25 cellular contexts compared by ENCODE assay signal in genomic region chr2:230972046-230972445, GRCh38. TPM values are rescaled to one million over a fixed set of nuclear protein-coding genes. Genes with fewer than 3 reads are reported as not detected.
"Had no signal": no experiment of that assay in that cellular context is flagged by ENCODE, and none has a peak within 500 bp of the region (broad histone marks: within the 10 kb centered on the region; RNA-seq: fewer than 3 reads in every experiment).

No MANE protein-coding gene starts in this region.

- H3K9me3 ChIP-seq: gastrocnemius medialis, heart right ventricle, tibial artery, upper lobe of left lung, uterus had no signal

- H3K4me3 ChIP-seq: dorsolateral prefrontal cortex, gastrocnemius medialis, heart right ventricle, tibial artery, upper lobe of left lung, uterus had no signal

- H3K4me1 ChIP-seq: gastrocnemius medialis, tibial artery, upper lobe of left lung, uterus had no signal

- H3K9me3 Mint-ChIP-seq: stimulated activated effector memory CD8-positive, alpha-beta T cell treated with anti-CD3 and anti-CD28 coated beads, Interleukin-12 subunit alpha, Interleukin-12 subunit beta, amount 100 ng/mL, for 72 hours; stimulated activated naive CD8-positive, alpha-beta T cell treated with anti-CD3 and anti-CD28 coated beads, Interleukin-15, Interleukin-2, amounts not matched to agents 100 ng/mL and 50 ng/mL, for 24 hours had no signal

- H3K4me3 Mint-ChIP-seq: naive B cell; stimulated activated effector memory CD8-positive, alpha-beta T cell treated with anti-CD3 and anti-CD28 coated beads, Interleukin-12 subunit alpha, Interleukin-12 subunit beta, amount 100 ng/mL, for 72 hours; stimulated activated naive CD8-positive, alpha-beta T cell treated with anti-CD3 and anti-CD28 coated beads, Interleukin-15, Interleukin-2, amounts not matched to agents 100 ng/mL and 50 ng/mL, for 24 hours had no signal

- H3K27me3 ChIP-seq: dorsolateral prefrontal cortex, gastrocnemius medialis, upper lobe of left lung, uterus had no signal

- H3K36me3 Mint-ChIP-seq: naive B cell had no signal

- DNase-seq: cortex of kidney; dorsolateral prefrontal cortex; effector memory CD4-positive, alpha-beta T cell; gastrocnemius medialis; heart right ventricle; hypothalamus; kidney glomerular epithelial cell; mesendoderm; naive B cell; posterior cingulate gyrus; right cardiac atrium; stimulated activated CD4-positive, alpha-beta T cell treated with anti-CD3 and anti-CD28 coated beads, Interleukin-4, amount 100 ng/mL, for 1 hour; stimulated activated CD8-positive, alpha-beta memory T cell treated with anti-CD3 and anti-CD28 coated beads, Interleukin-4, amount 100 ng/mL, for 48 hours; tibial artery; upper lobe of left lung; uterus had no signal

- H3K27me3 Mint-ChIP-seq: stimulated activated naive CD8-positive, alpha-beta T cell treated with anti-CD3 and anti-CD28 coated beads, Interleukin-15, Interleukin-2, amounts not matched to agents 100 ng/mL and 50 ng/mL, for 24 hours had no signal

- H3K27ac Mint-ChIP-seq: naive B cell; stimulated activated effector memory CD8-positive, alpha-beta T cell treated with anti-CD3 and anti-CD28 coated beads, Interleukin-12 subunit alpha, Interleukin-12 subunit beta, amount 100 ng/mL, for 72 hours; stimulated activated naive CD8-positive, alpha-beta T cell treated with anti-CD3 and anti-CD28 coated beads, Interleukin-15, Interleukin-2, amounts not matched to agents 100 ng/mL and 50 ng/mL, for 24 hours had no signal

- ATAC-seq: esophagus mucosa; gastrocnemius medialis; heart right ventricle; right cardiac atrium; stimulated activated effector memory CD8-positive, alpha-beta T cell treated with anti-CD3 and anti-CD28 coated beads, Interleukin-12 subunit alpha, Interleukin-12 subunit beta, amount 100 ng/mL, for 72 hours had no signal

- H3K36me3 ChIP-seq: gastrocnemius medialis, heart right ventricle, tibial artery, upper lobe of left lung, uterus had no signal

- H3K27ac ChIP-seq: dorsolateral prefrontal cortex, gastrocnemius medialis, heart right ventricle, tibial artery, upper lobe of left lung, uterus had no signal

RNA-seq across cellular contexts. Expression of gene SPATA3, which starts 23.9 kb away (rescaled TPM):
- total RNA-seq: esophagus mucosa, fibroblast of villous mesenchyme, gastrocnemius medialis, heart right ventricle, liver, lung microvascular endothelial cell, osteocyte, right cardiac atrium, temporal lobe, upper lobe of left lung, uterus had no signal
- polyA plus RNA-seq: heart right ventricle, liver, neural cell, right cardiac atrium had no signal

RNA-seq across cellular contexts. Expression of gene GPR55, which starts 47.0 kb away (rescaled TPM):
- total RNA-seq: fibroblast of villous mesenchyme, gastrocnemius medialis, lung microvascular endothelial cell, osteocyte, temporal lobe, uterus had no signal
- polyA plus RNA-seq: neural cell, right cardiac atrium had no signal
